In genomic region chr20:6265204-6265904, GRCh38 we compare ENCODE assay signal across 8 cellular contexts.
DNase-seq lines count a peak whose midpoint lies in the region; ATAC-seq and TF ChIP-seq lines count a peak whose summit lies in the region.

No MANE protein-coding gene starts in this region.

- no peaks in the 10 kb centered on the region for H3K79me2 ChIP-seq in DOHH2 (ENCODE audit: control insufficient read depth, low read length)

- peak; percentile 30 for DNase-seq in NCI-H1048 (lab: John Stamatoyannopoulos, UW)
- no peak for DNase-seq in WTC11 (ENCODE audit: low spot score)
- peak; percentile 34 for DNase-seq in iPS-NIHi7 (ENCODE audit: extremely low spot score)

- no peaks in the 10 kb centered on the region for H3K36me3 ChIP-seq in DOHH2 (ENCODE audit: control insufficient read depth, low read length)

- 0 out of 2 replicates have a peak, but pooled peaks have one; percentile 14 for ATAC-seq in WTC11
- no peak for ATAC-seq in GM21825 (IDR thresholded peaks at IDR 0.05; ENCODE audit: unreplicated experiment)
- ATAC-seq in HG03280 (IDR thresholded peaks at IDR 0.05; ENCODE audit: unreplicated experiment), result no peak
- ATAC-seq in HG02678 (IDR thresholded peaks at IDR 0.05; ENCODE audit: unreplicated experiment), result no peak
- ATAC-seq in GM21723 (IDR thresholded peaks at IDR 0.05; ENCODE audit: unreplicated experiment), result no peak

- no peaks in the 10 kb centered on the region for H3F3A ChIP-seq in DOHH2 (ENCODE audit: control insufficient read depth, insufficient read depth)

- H3K27me3 ChIP-seq in DOHH2 (ENCODE audit: control insufficient read depth, low read length), result peaks cover 7% of the 10 kb centered on the region; the same call in 1 of the 2 replicates

- TF ChIP-seq CTCF in DOHH2 (IDR thresholded peaks at IDR 0.05; ENCODE audit: low read depth, low read length, poor library complexity, severe bottlenecking) (peak; percentile 67), WTC11 (IDR thresholded peaks at IDR 0.05) (no peak)

- H3K27me3 Mint-ChIP-seq in WTC11 (ENCODE audit: low read depth), result no peaks in the 10 kb centered on the region

- POLR2A ChIA-PET in WTC11 (lab: Charles Lee), result no interaction called here

- CTCF ChIA-PET in WTC11 (lab: Charles Lee), result interaction anchor here (0.8 to 1.5 kb wide), 10 partner anchors 10 to 318 kb away, joined by 3 to 15 read pairs (median 3); no protein-coding TSS in a partner anchor

- no peak overlapping the region for H3K4me3 Mint-ChIP-seq in WTC11

- H3K27ac ChIP-seq in DOHH2 (ENCODE audit: low read depth, low read length), result no peak overlapping the region

- no peaks in the 10 kb centered on the region for H3K36me3 Mint-ChIP-seq in WTC11

- H3K9me3 Mint-ChIP-seq in WTC11, result peaks cover 3% of the 10 kb centered on the region; the same call in 1 of the 2 replicates

- peak overlapping the region; percentile 4; the same call in 1 of the 2 replicates for H3K4me2 ChIP-seq in DOHH2 (ENCODE audit: low read length)

- no peaks in the 10 kb centered on the region for H3K9me3 ChIP-seq in DOHH2 (ENCODE audit: control insufficient read depth, insufficient read depth, low read length)

- H3K27ac Mint-ChIP-seq in WTC11, result no peak overlapping the region

- no peak overlapping the region for H3K4me3 ChIP-seq in DOHH2 (ENCODE audit: low read length)

- H3K4me1 Mint-ChIP-seq in WTC11, result peaks cover 9% of the 10 kb centered on the region

- no peaks in the 10 kb centered on the region for H4K20me1 ChIP-seq in DOHH2 (ENCODE audit: control insufficient read depth, insufficient read depth, low read depth, low read length)

- H3K9me2 ChIP-seq in DOHH2 (replicated peaks; ENCODE audit: control insufficient read depth, low read length), result no peaks in the 10 kb centered on the region

- H3K4me1 ChIP-seq in DOHH2 (ENCODE audit: control insufficient read depth, low read length), result peaks cover 8% of the 10 kb centered on the region

TF ChIP-seq in WTC11, 78 proteins besides CTCF, POLR2A, EP300 and RAD21:
- no peak for TF ChIP-seq IRF2 (CRISPR knock-in tag; IDR thresholded peaks at IDR 0.05; ENCODE audit: borderline replicate concordance, low read depth)
- no peak for TF ChIP-seq ZNF263 (CRISPR knock-in tag; IDR thresholded peaks at IDR 0.05; ENCODE audit: low read depth)
- no peak for TF ChIP-seq AFF4 (CRISPR knock-in tag; IDR thresholded peaks at IDR 0.05; ENCODE audit: borderline replicate concordance)
- TF ChIP-seq FOXP1 (CRISPR knock-in tag; IDR thresholded peaks at IDR 0.05; ENCODE audit: borderline replicate concordance), result no peak
